ENCODE assay signal across 1 cellular context in the genomic region with DNA sequence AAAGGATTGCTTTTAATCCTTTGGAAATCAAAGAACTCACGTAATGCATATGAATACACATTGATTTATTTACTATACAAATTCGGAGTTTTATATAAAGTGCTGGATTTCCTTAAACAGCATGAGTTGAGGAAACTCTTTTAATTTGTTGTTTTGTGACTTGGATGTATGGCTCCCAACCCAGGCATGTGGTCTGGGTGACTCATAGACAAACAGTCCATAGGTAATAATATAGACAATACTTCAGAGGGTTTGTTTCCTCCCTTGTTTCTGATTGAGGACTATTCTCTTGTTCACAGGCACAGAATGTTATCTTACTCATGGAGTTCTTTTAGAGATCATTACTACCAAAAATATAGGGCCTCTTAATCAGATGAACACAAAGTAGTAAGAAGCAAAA.
TF ChIP-seq lines count a peak whose summit lies in the region.

No MANE protein-coding gene starts in this region.

TF ChIP-seq in GM23338, 12 proteins besides CTCF, POLR2A, EP300 and RAD21 (continued from another document):
- TF ChIP-seq, protein P1, sequence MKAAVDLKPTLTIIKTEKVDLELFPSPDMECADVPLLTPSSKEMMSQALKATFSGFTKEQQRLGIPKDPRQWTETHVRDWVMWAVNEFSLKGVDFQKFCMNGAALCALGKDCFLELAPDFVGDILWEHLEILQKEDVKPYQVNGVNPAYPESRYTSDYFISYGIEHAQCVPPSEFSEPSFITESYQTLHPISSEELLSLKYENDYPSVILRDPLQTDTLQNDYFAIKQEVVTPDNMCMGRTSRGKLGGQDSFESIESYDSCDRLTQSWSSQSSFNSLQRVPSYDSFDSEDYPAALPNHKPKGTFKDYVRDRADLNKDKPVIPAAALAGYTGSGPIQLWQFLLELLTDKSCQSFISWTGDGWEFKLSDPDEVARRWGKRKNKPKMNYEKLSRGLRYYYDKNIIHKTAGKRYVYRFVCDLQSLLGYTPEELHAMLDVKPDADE (IDR thresholded peaks at IDR 0.05) = no peak
- TF ChIP-seq ZNF331 (CRISPR knock-in tag; IDR thresholded peaks at IDR 0.05; ENCODE audit: low read depth) (no peak), EZH2phosphoT487 (IDR thresholded peaks at IDR 0.05; ENCODE audit: unreplicated experiment) (no peak), ZNF114 (CRISPR knock-in tag; IDR thresholded peaks at IDR 0.05) (no peak), EZH2 (IDR thresholded peaks at IDR 0.05; ENCODE audit: low read depth, unreplicated experiment) (no peak), CREB1 (CRISPR knock-in tag; IDR thresholded peaks at IDR 0.05; ENCODE audit: low read depth) (no peak)
- TF ChIP-seq, protein P2, sequence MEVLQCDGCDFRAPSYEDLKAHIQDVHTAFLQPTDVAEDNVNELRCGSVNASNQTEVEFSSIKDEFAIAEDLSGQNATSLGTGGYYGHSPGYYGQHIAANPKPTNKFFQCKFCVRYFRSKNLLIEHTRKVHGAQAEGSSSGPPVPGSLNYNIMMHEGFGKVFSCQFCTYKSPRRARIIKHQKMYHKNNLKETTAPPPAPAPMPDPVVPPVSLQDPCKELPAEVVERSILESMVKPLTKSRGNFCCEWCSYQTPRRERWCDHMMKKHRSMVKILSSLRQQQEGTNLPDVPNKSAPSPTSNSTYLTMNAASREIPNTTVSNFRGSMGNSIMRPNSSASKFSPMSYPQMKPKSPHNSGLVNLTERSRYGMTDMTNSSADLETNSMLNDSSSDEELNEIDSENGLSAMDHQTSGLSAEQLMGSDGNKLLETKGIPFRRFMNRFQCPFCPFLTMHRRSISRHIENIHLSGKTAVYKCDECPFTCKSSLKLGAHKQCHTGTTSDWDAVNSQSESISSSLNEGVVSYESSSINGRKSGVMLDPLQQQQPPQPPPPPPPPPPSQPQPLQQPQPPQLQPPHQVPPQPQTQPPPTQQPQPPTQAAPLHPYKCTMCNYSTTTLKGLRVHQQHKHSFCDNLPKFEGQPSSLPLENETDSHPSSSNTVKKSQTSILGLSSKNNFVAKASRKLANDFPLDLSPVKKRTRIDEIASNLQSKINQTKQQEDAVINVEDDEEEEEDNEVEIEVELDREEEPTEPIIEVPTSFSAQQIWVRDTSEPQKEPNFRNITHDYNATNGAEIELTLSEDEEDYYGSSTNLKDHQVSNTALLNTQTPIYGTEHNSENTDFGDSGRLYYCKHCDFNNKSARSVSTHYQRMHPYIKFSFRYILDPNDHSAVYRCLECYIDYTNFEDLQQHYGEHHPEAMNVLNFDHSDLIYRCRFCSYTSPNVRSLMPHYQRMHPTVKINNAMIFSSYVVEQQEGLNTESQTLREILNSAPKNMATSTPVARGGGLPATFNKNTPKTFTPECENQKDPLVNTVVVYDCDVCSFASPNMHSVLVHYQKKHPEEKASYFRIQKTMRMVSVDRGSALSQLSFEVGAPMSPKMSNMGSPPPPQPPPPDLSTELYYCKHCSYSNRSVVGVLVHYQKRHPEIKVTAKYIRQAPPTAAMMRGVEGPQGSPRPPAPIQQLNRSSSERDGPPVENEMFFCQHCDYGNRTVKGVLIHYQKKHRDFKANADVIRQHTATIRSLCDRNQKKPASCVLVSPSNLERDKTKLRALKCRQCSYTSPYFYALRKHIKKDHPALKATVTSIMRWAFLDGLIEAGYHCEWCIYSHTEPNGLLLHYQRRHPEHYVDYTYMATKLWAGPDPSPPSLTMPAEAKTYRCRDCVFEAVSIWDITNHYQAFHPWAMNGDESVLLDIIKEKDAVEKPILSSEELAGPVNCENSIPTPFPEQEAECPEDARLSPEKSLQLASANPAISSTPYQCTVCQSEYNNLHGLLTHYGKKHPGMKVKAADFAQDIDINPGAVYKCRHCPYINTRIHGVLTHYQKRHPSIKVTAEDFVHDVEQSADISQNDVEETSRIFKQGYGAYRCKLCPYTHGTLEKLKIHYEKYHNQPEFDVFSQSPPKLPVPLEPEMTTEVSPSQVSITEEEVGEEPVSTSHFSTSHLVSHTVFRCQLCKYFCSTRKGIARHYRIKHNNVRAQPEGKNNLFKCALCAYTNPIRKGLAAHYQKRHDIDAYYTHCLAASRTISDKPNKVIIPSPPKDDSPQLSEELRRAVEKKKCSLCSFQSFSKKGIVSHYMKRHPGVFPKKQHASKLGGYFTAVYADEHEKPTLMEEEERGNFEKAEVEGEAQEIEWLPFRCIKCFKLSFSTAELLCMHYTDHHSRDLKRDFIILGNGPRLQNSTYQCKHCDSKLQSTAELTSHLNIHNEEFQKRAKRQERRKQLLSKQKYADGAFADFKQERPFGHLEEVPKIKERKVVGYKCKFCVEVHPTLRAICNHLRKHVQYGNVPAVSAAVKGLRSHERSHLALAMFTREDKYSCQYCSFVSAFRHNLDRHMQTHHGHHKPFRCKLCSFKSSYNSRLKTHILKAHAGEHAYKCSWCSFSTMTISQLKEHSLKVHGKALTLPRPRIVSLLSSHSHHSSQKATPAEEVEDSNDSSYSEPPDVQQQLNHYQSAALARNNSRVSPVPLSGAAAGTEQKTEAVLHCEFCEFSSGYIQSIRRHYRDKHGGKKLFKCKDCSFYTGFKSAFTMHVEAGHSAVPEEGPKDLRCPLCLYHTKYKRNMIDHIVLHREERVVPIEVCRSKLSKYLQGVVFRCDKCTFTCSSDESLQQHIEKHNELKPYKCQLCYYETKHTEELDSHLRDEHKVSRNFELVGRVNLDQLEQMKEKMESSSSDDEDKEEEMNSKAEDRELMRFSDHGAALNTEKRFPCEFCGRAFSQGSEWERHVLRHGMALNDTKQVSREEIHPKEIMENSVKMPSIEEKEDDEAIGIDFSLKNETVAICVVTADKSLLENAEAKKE (CRISPR knock-in tag; IDR thresholded peaks at IDR 0.05) = no peak
